ENCODE assay signal across 8 cellular contexts in the genomic region with DNA sequence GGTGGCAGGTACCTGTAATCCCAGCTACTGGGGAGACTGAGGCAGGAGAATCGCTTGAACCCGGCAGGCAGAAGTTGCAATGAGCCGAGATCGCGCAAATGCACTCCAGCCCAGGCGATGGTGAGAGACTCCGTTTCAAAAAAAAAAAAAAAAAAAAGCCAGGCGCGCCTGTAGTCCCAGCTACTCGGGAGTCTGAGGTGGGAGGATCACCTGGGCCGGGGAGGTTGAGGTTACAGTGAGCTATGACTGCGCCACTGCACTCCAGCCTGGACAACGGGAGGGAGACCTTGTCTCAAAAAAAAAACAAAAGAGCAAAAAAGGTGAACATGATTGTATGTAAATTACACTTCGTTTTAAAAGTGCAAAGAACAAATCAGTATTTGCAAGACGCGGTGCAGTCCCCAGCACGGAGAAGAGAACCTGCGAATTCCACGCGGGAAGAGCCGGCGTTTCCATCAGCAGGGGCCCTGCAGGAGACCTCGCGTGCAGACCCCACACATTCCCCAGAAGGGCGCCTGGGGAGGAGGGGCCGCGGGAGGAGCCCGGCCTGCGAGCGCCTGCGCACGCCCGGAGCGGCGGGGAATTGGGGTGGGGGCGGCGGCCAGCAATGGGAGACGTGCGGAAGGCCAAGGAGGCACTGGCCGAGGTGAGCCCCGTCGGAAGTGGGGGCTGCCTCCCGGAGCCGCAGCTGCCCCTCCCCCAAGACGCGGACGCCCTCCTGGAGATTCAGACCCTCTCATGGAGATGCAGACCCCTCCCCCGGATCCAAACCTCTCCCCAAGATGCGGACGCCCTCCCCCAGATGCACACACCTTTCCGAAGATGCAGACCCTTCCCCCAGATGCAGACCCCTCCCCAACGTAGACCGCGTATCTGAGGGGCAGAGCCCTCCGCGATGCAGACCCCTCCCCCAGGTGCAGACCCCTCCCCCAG. TPM values are rescaled to one million over a fixed set of nuclear protein-coding genes. Genes with fewer than 3 reads are reported as not detected.
DNase-seq lines count a peak whose midpoint lies in the region; ATAC-seq, FAIRE-seq and TF ChIP-seq lines count a peak whose summit lies in the region.

No MANE protein-coding gene starts in this region.

- no peaks in the 10 kb centered on the region for H3K36me3 ChIP-seq in BJ (ENCODE audit: control insufficient read depth, insufficient read depth, low read length)
- H3K36me3 ChIP-seq in endothelial cell of umbilical vein (ENCODE audit: control insufficient read depth in 2 of 2, extremely low read depth in 1 of 2, insufficient read depth in 2 of 2, low read length in 2 of 2): no peaks in the 10 kb centered on the region

- H2AFZ ChIP-seq in endothelial cell of umbilical vein (ENCODE audit: low read depth, low read length): peak overlapping the region; percentile 82

- H3K4me3 ChIP-seq in BJ (ENCODE audit: low read depth, low read length) (peak overlapping the region; percentile 59), endothelial cell of umbilical vein (replicated peaks in 1 of 3; ENCODE audit: insufficient read depth in 1 of 3, low read depth in 1 of 3, low read length in 3 of 3) (peak overlapping the region in 2 of 3 experiments; percentile 18 to 64)

- H4K20me1 ChIP-seq in endothelial cell of umbilical vein (replicated peaks; ENCODE audit: control insufficient read depth, extremely low read depth, insufficient read depth, low read length): no peaks in the 10 kb centered on the region

- H3K4me1 ChIP-seq in endothelial cell of umbilical vein (ENCODE audit: control insufficient read depth, extremely low read depth, insufficient read depth, low read length): peaks cover 20% of the 10 kb centered on the region

- dilution Hi-C loops in endothelial cell of umbilical vein (cut with MboI; ENCODE audit: extremely low pct_ligation_motif_present, low sequenced_read_pairs): no loop called here

- H3K27me3 ChIP-seq in BJ (ENCODE audit: control insufficient read depth, insufficient read depth, low read length): no peaks in the 10 kb centered on the region
- no peaks in the 10 kb centered on the region for H3K27me3 ChIP-seq in endothelial cell of umbilical vein (ENCODE audit: control insufficient read depth in 2 of 2, insufficient read depth in 2 of 2, low read length in 2 of 2)

- intact Hi-C loops in endothelial cell of umbilical vein (cut with micrococcal nuclease): loop anchor here (1.0 kb wide), 1 partner anchor 17 kb away; a partner anchor contains a TSS

- no peak for TF ChIP-seq POLR2A in endothelial cell of umbilical vein (IDR thresholded peaks at IDR 0.05; ENCODE audit: low read depth, low read length)

- CTCF ChIA-PET in BJ (lab: Yijun Ruan, JAX): no interaction called here
- CTCF ChIA-PET in endothelial cell of umbilical vein (lab: Charles Lee): interaction anchor here (1.2 to 3.6 kb wide), 7 partner anchors 10 to 58 kb away, joined by 4 to 24 read pairs (median 13); a partner anchor contains a TSS

- H3K9me3 ChIP-seq in T-helper 17 cell (ENCODE audit: control insufficient read depth, low read length, poor library complexity, severe bottlenecking) (no peaks in the 10 kb centered on the region), endothelial cell of umbilical vein (replicated peaks; ENCODE audit: control insufficient read depth, insufficient read depth, low read length) (no peaks in the 10 kb centered on the region)

- peaks cover 34% of the 10 kb centered on the region for H3K79me2 ChIP-seq in endothelial cell of umbilical vein (ENCODE audit: control insufficient read depth, insufficient read depth, low read length)

- H3K36me3 Mint-ChIP-seq in T-helper 17 cell (ENCODE audit: low read depth): no peaks in the 10 kb centered on the region
- H3K36me3 Mint-ChIP-seq in nephron progenitor cell (ENCODE audit: low read depth): peaks cover 27% of the 10 kb centered on the region

- H3K27ac ChIP-seq in endothelial cell of umbilical vein (ENCODE audit: insufficient read depth, low read depth, low read length): no peak overlapping the region

- H3K27me3 Mint-ChIP-seq in T-helper 17 cell: no peaks in the 10 kb centered on the region
- H3K27me3 Mint-ChIP-seq in nephron progenitor cell (ENCODE audit: low read depth, poor library complexity): peaks cover 3% of the 10 kb centered on the region

- no peak overlapping the region for H3K9ac ChIP-seq in endothelial cell of umbilical vein (replicated peaks; ENCODE audit: extremely low read depth, insufficient read depth, low read length)

- BruUV-seq in endothelial cell of umbilical vein (replicated peaks; lab: Mats Ljungman, UMichigan): no TSS peak

- TF ChIP-seq CTCF in BJ (IDR thresholded peaks at IDR 0.05; ENCODE audit: insufficient read depth, low read depth, low read length) (no peak), endothelial cell of umbilical vein (IDR thresholded peaks at IDR 0.05; ENCODE audit: extremely low read depth in 1 of 2, insufficient read depth in 1 of 2, low read depth in 1 of 2, low read length in 2 of 2) (no peak), nephron progenitor cell (IDR thresholded peaks at IDR 0.05) (no peak)

- peak overlapping the region; percentile 93 for H3K4me3 Mint-ChIP-seq in T-helper 17 cell
- peak overlapping the region; percentile 87 for H3K4me3 Mint-ChIP-seq in nephron progenitor cell

- POLR2A ChIA-PET in BJ (lab: Charles Lee) (no interaction called here), endothelial cell of umbilical vein (lab: Charles Lee) (no interaction called here)

- FAIRE-seq in HTR-8/SVneo (lab: Jason Lieb, UNC) (no peak), endothelial cell of umbilical vein (lab: Jason Lieb, UNC) (no peak)

- H3K9me3 Mint-ChIP-seq in nephron progenitor cell: peaks cover 20% of the 10 kb centered on the region

- H3K4me2 ChIP-seq in endothelial cell of umbilical vein (ENCODE audit: insufficient read depth, low read length): peak overlapping the region; percentile 53

- DNase-seq in BJ (ENCODE audit: low read depth) (no peak), HTR-8/SVneo (ENCODE audit: insufficient read length, low spot score) (peak; percentile 45), T-helper 17 cell (peak in 1 of 3 donors; percentile 16), endothelial cell of umbilical vein (ENCODE audit: low read depth, low spot score) (peak; percentile 20), nephron progenitor cell (peak; percentile 88), NCI-H2029 (lab: John Stamatoyannopoulos, UW) (no peak), activated gamma-delta T cell treated with Interleukin-2 at 50 U/mL for 16 hours (no peak)

- H3K27ac Mint-ChIP-seq in T-helper 17 cell (peak overlapping the region; percentile 6), nephron progenitor cell (peak overlapping the region; percentile 39)

- no peaks in the 10 kb centered on the region for H3K9me1 ChIP-seq in endothelial cell of umbilical vein (replicated peaks; ENCODE audit: control insufficient read depth, extremely low read depth, insufficient read depth, low read length)

- no peak for ATAC-seq in T-helper 17 cell
- no peak for ATAC-seq in HG03460 (IDR thresholded peaks at IDR 0.05; ENCODE audit: unreplicated experiment)

- H3K4me1 Mint-ChIP-seq in T-helper 17 cell: peaks cover 46% of the 10 kb centered on the region
- H3K4me1 Mint-ChIP-seq in nephron progenitor cell: peaks cover 56% of the 10 kb centered on the region

TF ChIP-seq in endothelial cell of umbilical vein, 7 proteins besides CTCF, POLR2A, EP300 and RAD21:
- TF ChIP-seq JUN (IDR thresholded peaks at IDR 0.05; ENCODE audit: borderline replicate concordance, insufficient read depth, insufficient read length, low read depth) (no peak), POLR2AphosphoS5 (IDR thresholded peaks at IDR 0.05; ENCODE audit: insufficient read depth, low read depth, low read length) (no peak), FOS (IDR thresholded peaks at IDR 0.05; ENCODE audit: borderline replicate concordance, insufficient read depth, low read length) (no peak), GATA2 (IDR thresholded peaks at IDR 0.05; ENCODE audit: insufficient read depth, insufficient read length, low read depth, low read length) (no peak), EZH2 (IDR thresholded peaks at IDR 0.05; ENCODE audit: borderline replicate concordance, low read depth, low read length, severe bottlenecking) (no peak), MYC (IDR thresholded peaks at IDR 0.05; ENCODE audit: low read depth, low read length) (no peak)
- TF ChIP-seq, protein P1, sequence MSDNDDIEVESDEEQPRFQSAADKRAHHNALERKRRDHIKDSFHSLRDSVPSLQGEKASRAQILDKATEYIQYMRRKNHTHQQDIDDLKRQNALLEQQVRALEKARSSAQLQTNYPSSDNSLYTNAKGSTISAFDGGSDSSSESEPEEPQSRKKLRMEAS (IDR thresholded peaks at IDR 0.05; ENCODE audit: insufficient read depth, insufficient read length): no peak

RNA-seq across cellular contexts. Expression of a gene that starts 16.7 kb away (rescaled TPM):
- 177 and 222 TPM in 2 replicates for polyA plus RNA-seq in BJ (2011; rRNA removed)
- polyA minus RNA-seq in BJ (2011; rRNA and poly(A)+ RNA removed): 87.6 and 107 TPM in 2 replicates
- 10 to 100 TPM; 89.7 to 97.5 TPM for total RNA-seq in T-helper 17 cell
- 142 and 158 TPM in 2 replicates for total RNA-seq in endothelial cell of umbilical vein
- 347 and 410 TPM in 2 replicates for polyA plus RNA-seq in endothelial cell of umbilical vein
- 164 and 169 TPM in 2 replicates for polyA plus RNA-seq in endothelial cell of umbilical vein (2011; cell fraction: cytosol; rRNA removed)
- 822 and 979 TPM in 2 replicates for polyA plus RNA-seq in endothelial cell of umbilical vein (2011; cell fraction: nucleus; rRNA removed)
- 78.6 and 85.8 TPM in 2 replicates for polyA plus RNA-seq in endothelial cell of umbilical vein (2012)
- 419 and 455 TPM in 2 replicates for polyA minus RNA-seq in endothelial cell of umbilical vein
- polyA minus RNA-seq in endothelial cell of umbilical vein (2011; cell fraction: cytosol; rRNA and poly(A)+ RNA removed): 47.2 TPM
- 300 and 347 TPM in 2 replicates for polyA minus RNA-seq in endothelial cell of umbilical vein (2011; cell fraction: nucleus; rRNA and poly(A)+ RNA removed)

Comparison
In these comparisons a context has a peak if more than half of its experiments do, and no peak if none do; other contexts are left out.
1. DNase-seq: peak in HTR-8/SVneo (single experiment), endothelial cell of umbilical vein (single experiment) and nephron progenitor cell (single experiment); none in BJ (single experiment), NCI-H2029 (single experiment) and activated gamma-delta T cell treated with Interleukin-2 at 50 U/mL for 16 hours (single experiment).